ENCODE assay signal across 9 cellular contexts in genomic region chr9:26975728-26976707, GRCh38. TPM values are rescaled to one million over a fixed set of nuclear protein-coding genes. Genes with fewer than 3 reads are reported as not detected.
DNase-seq lines count a peak whose midpoint lies in the region; ATAC-seq, FAIRE-seq and TF ChIP-seq lines count a peak whose summit lies in the region.
"Had no signal": no experiment of that assay in that cellular context is flagged by ENCODE, and none has a peak within 500 bp of the region (broad histone marks: within the 10 kb centered on the region; RNA-seq: fewer than 3 reads in every experiment).

No MANE protein-coding gene starts in this region.

- H3K4me2 ChIP-seq in H1 (ENCODE audit: insufficient read depth in 1 of 2, low read depth in 2 of 2, low read length in 2 of 2), result peak overlapping the region; percentile 82 to 83
- H3K4me2 ChIP-seq: BLaER1 treated with 17β-estradiol and CSF1 and Interleukin-3, amounts not matched to agents 10 nM and 100 nM had no signal

- TF ChIP-seq POLR2A in H1 (IDR thresholded peaks at IDR 0.05; ENCODE audit: control extremely low read depth in 1 of 2, low read depth in 2 of 2, low read length in 2 of 2), result peak; percentile 55 to 90

- H3K23me2 ChIP-seq in H1 (ENCODE audit: low read depth, low read length), result peaks cover 4% of the 10 kb centered on the region

- no peak for ATAC-seq in GM19035 (IDR thresholded peaks at IDR 0.05; ENCODE audit: unreplicated experiment)
- no peak for ATAC-seq in GM18517 (IDR thresholded peaks at IDR 0.05; ENCODE audit: unreplicated experiment)

- 5% methylated on average over 18 of the region's 18 CpGs; no CpG with 5 or more reads in 1 of the 2 experiments for WGBS in H1 (ENCODE audit: extremely low coverage in 1 of 2, insufficient coverage in 1 of 2, insufficient read length in 1 of 2, insufficient replicate concordance in 2 of 2, low coverage in 1 of 2, low lambda C conversion rate in 2 of 2, missing lambda C conversion rate in 1 of 2), 2 experiments

- no peak overlapping the region for H3K23ac ChIP-seq in H1 (ENCODE audit: insufficient read length)

- peak overlapping the region; percentile 98 for H3K27ac ChIP-seq in H1 (ENCODE audit: low read depth, low read length)
- H3K27ac ChIP-seq: BLaER1 treated with 17β-estradiol and CSF1 and Interleukin-3, amounts not matched to agents 10 nM and 100 nM had no signal

- peaks cover 0 to 19% (median 9%) of the 10 kb centered on the region in 4 experiments; a peak in 5 of 7 replicates for H3K4me1 ChIP-seq in H1 (replicated peaks in 1 of 4; ENCODE audit: control insufficient read depth in 3 of 4, insufficient read depth in 4 of 4, low read length in 3 of 4)
- H3K4me1 ChIP-seq: BLaER1 treated with 17β-estradiol and CSF1 and Interleukin-3, amounts not matched to agents 10 nM and 100 nM had no signal

- H2BK15ac ChIP-seq in H1 (ENCODE audit: low read length), result no peak overlapping the region

- H3K14ac ChIP-seq in H1 (ENCODE audit: insufficient read length), result no peak overlapping the region

- no peaks in the 10 kb centered on the region for H4K20me1 ChIP-seq in H1 (replicated peaks in 1 of 2; ENCODE audit: control insufficient read depth in 1 of 2, insufficient read depth in 2 of 2, low read length in 2 of 2)
- H4K20me1 ChIP-seq: BLaER1 treated with 17β-estradiol and CSF1 and Interleukin-3, amounts not matched to agents 10 nM and 100 nM had no signal

- H3K36me3 ChIP-seq in H1 (ENCODE audit: control insufficient read depth in 2 of 4, insufficient read depth in 4 of 4, low read length in 3 of 4), result peaks cover 0 to 2% (median 0%) of the 10 kb centered on the region in 4 experiments; a peak in 2 of 8 replicates
- H3K36me3 ChIP-seq: BLaER1 treated with 17β-estradiol and CSF1 and Interleukin-3, amounts not matched to agents 10 nM and 100 nM had no signal

- H3K9ac ChIP-seq in H1 (replicated peaks in 1 of 4; ENCODE audit: extremely low read depth in 1 of 4, low read depth in 3 of 4, low read length in 3 of 4), result peak overlapping the region; percentile 79 to 95 (median 88)
- H3K9ac ChIP-seq: BLaER1 treated with 17β-estradiol and CSF1 and Interleukin-3, amounts not matched to agents 10 nM and 100 nM had no signal

- POLR2A ChIA-PET in H1 (lab: Charles Lee; ENCODE audit: partially characterized antibody), result interaction anchor here (0.6 to 4.4 kb wide), 16 partner anchors 18 to 1759 kb away, joined by 3 to 39 read pairs (median 4); partner anchors contain the start of genes CAAP1, IFT74 and PLAA

- peak overlapping the region; percentile 89 for H2BK120ac ChIP-seq in H1 (replicated peaks; ENCODE audit: low read depth, low read length)

- peak in 1 of 2 experiments; percentile 4; a peak in 1 of 3 replicates for TF ChIP-seq EP300 in H1 (IDR thresholded peaks at IDR 0.05; ENCODE audit: borderline replicate concordance in 1 of 2, low read depth in 2 of 2, low read length in 2 of 2)

- H3K9me3 ChIP-seq in H1 (ENCODE audit: insufficient read depth in 2 of 2, low read depth in 1 of 2, low read length in 1 of 2), result no peaks in the 10 kb centered on the region
- H3K9me3 ChIP-seq: BLaER1 treated with 17β-estradiol and CSF1 and Interleukin-3, amounts not matched to agents 10 nM and 100 nM had no signal

- H3K18ac ChIP-seq in H1 (ENCODE audit: extremely low read depth, low read length), result peak overlapping the region; percentile 84

- H2BK5ac ChIP-seq in H1 (ENCODE audit: low read depth, low read length), result peak overlapping the region; percentile 89

- peak overlapping the region; percentile 6 for H3K4ac ChIP-seq in H1 (replicated peaks; ENCODE audit: insufficient read length, low read depth, low read length)

- H3K27me3 ChIP-seq in H1 (replicated peaks in 1 of 4; ENCODE audit: control insufficient read depth in 3 of 4, extremely low read depth in 1 of 4, insufficient read depth in 3 of 4, low read length in 3 of 4), result no peaks in the 10 kb centered on the region
- H3K27me3 ChIP-seq: BLaER1 treated with 17β-estradiol and CSF1 and Interleukin-3, amounts not matched to agents 10 nM and 100 nM had no signal

- peak overlapping the region; percentile 49 for H3K56ac ChIP-seq in H1 (replicated peaks; ENCODE audit: insufficient read length, low read depth, low read length)

- no peak overlapping the region for H2AFZ ChIP-seq in H1 (ENCODE audit: low read length)

- no peaks in the 10 kb centered on the region for H3K79me1 ChIP-seq in H1 (ENCODE audit: low read depth, low read length)

- DNase-seq in NCI-H2081 (lab: John Stamatoyannopoulos, UW) (peak; percentile 17 to 47), NCI-H2081 treated with DMSO at 0.1 percent for 48 hours (lab: John Stamatoyannopoulos, UW) (no peak), NCI-H1092 treated with DMSO at 0.1 percent for 48 hours (lab: John Stamatoyannopoulos, UW) (peak; percentile 43), H1 (ENCODE audit: low read depth in 1 of 2, low spot score in 2 of 2) (peak; percentile 74 to 76), mucosa of gallbladder (ENCODE audit: low spot score) (peak; percentile 23), cortex of kidney (lab: John Stamatoyannopoulos, UW) (no peak)

- H3K4me3 ChIP-seq in H1 (ENCODE audit: extremely low read depth in 1 of 4, insufficient read depth in 2 of 4, low read depth in 3 of 4, low read length in 4 of 4), result peak overlapping the region; percentile 19 to 54 (median 38); a peak in 6 of 8 replicates
- H3K4me3 ChIP-seq: BLaER1 treated with 17β-estradiol and CSF1 and Interleukin-3, amounts not matched to agents 10 nM and 100 nM had no signal

- H2BK12ac ChIP-seq in H1 (ENCODE audit: low read depth, low read length), result peak overlapping the region; percentile 98

- H4K8ac ChIP-seq in H1 (ENCODE audit: extremely low read depth, insufficient read depth, low read length), result peak overlapping the region; percentile 93; the same call in 1 of the 2 replicates

- FAIRE-seq in H1 (lab: Jason Lieb, UNC), result peak; percentile 95

- H2BK20ac ChIP-seq in H1 (ENCODE audit: low read length), result peak overlapping the region; percentile 57; the same call in 1 of the 2 replicates

- H3K79me2 ChIP-seq in H1 (ENCODE audit: control insufficient read depth in 1 of 2, insufficient read depth in 2 of 2, low read length in 2 of 2), result no peaks in the 10 kb centered on the region

- TF ChIP-seq CTCF in H1 (IDR thresholded peaks at IDR 0.05; ENCODE audit: control extremely low read depth in 1 of 3, insufficient read depth in 1 of 3, low read depth in 1 of 3, low read length in 3 of 3), result peak; percentile 32 to 80 (median 65)

- peak; percentile 86 for TF ChIP-seq RAD21 in H1 (IDR thresholded peaks at IDR 0.05 in 1 of 2, conservative IDR thresholded peaks at IDR 0.05 in 1 of 2; ENCODE audit: low read depth in 2 of 2, low read length in 2 of 2)

- H4K5ac ChIP-seq in H1 (ENCODE audit: insufficient read length, low read depth, low read length), result peak overlapping the region; percentile 96

- peak overlapping the region; percentile 98 for H4K91ac ChIP-seq in H1 (replicated peaks; ENCODE audit: insufficient read length, low read length)

- H2AK5ac ChIP-seq in H1 (ENCODE audit: low read depth, low read length), result peak overlapping the region; percentile 88; the same call in 1 of the 2 replicates

- CTCF ChIA-PET in H1 (lab: Charles Lee; ENCODE audit: partially characterized antibody), result interaction anchor here (0.7 to 3.3 kb wide), 24 partner anchors 12 to 567 kb away, joined by 3 to 23 read pairs (median 4); partner anchors contain the start of gene CAAP1

TF ChIP-seq in H1, 55 proteins besides CTCF, POLR2A, EP300 and RAD21 (continues in another document):
- TF ChIP-seq PHF8 (conservative IDR thresholded peaks at IDR 0.05; ENCODE audit: low read depth, low read length) (peak; percentile 52; the same call in 1 of the 2 replicates), HDAC6 (IDR thresholded peaks at IDR 0.05; ENCODE audit: low read depth, low read length) (no peak), USF2 (IDR thresholded peaks at IDR 0.05; ENCODE audit: low read length) (peak; percentile 41; the same call in 1 of the 2 replicates)

RNA-seq across cellular contexts. Expression of gene IFT74, which starts 19.8 kb away (rescaled TPM):
- total RNA-seq in H1 (2021; fragmentation: NEBNext Ultra II Directional; extraction: Animal tissue kit (Norgen Biotek cat#: 25700)), result 17.2 and 17.8 TPM in 2 replicates
- 4.1 and 4.4 TPM in 2 replicates for polyA plus RNA-seq in H1 (2011; rRNA removed)
- 8.4 TPM for polyA plus RNA-seq in H1 (2011; cell fraction: cytosol; rRNA removed)
- 5.7 TPM for polyA plus RNA-seq in H1 (2011; cell fraction: nucleus; rRNA removed)
- 11.7 to 17.6 TPM (median 13.9 TPM) in 4 replicates for polyA plus RNA-seq in H1 (2012, experiment 1 of 2)
- polyA plus RNA-seq in H1 (2012, experiment 2 of 2), result 1.1 TPM
- polyA plus RNA-seq in H1 (2013, experiment 1 of 2), result 13.5 TPM
- polyA plus RNA-seq in H1 (2013, experiment 2 of 2), result 14.1 TPM
- polyA minus RNA-seq in H1 (2011; rRNA and poly(A)+ RNA removed), result 11.5 and 12.7 TPM in 2 replicates
- 15.6 TPM for polyA minus RNA-seq in H1 (2011; cell fraction: cytosol; rRNA and poly(A)+ RNA removed)
- polyA minus RNA-seq in H1 (2011; cell fraction: nucleus; rRNA and poly(A)+ RNA removed), result 41.8 TPM
- total RNA-seq in mucosa of gallbladder, result 19.9 TPM

RNA-seq across cellular contexts. Expression of gene PLAA, which starts 29.0 kb away (rescaled TPM):
- total RNA-seq in H1 (2021; fragmentation: NEBNext Ultra II Directional; extraction: Animal tissue kit (Norgen Biotek cat#: 25700)), result 64.2 and 64.5 TPM in 2 replicates
- 19.2 and 20.1 TPM in 2 replicates for polyA plus RNA-seq in H1 (2011; rRNA removed)
- 28.1 TPM for polyA plus RNA-seq in H1 (2011; cell fraction: cytosol; rRNA removed)
- 20.7 TPM for polyA plus RNA-seq in H1 (2011; cell fraction: nucleus; rRNA removed)
- polyA plus RNA-seq in H1 (2012, experiment 1 of 2), result 39.5 to 62.0 TPM (median 44.3 TPM) in 4 replicates
- polyA plus RNA-seq in H1 (2012, experiment 2 of 2), result 5.3 TPM
- 31.9 TPM for polyA plus RNA-seq in H1 (2013, experiment 1 of 2)
- 32.4 TPM for polyA plus RNA-seq in H1 (2013, experiment 2 of 2)
- 38.6 and 54.1 TPM in 2 replicates for polyA minus RNA-seq in H1 (2011; rRNA and poly(A)+ RNA removed)
- 37.7 TPM for polyA minus RNA-seq in H1 (2011; cell fraction: cytosol; rRNA and poly(A)+ RNA removed)
- polyA minus RNA-seq in H1 (2011; cell fraction: nucleus; rRNA and poly(A)+ RNA removed), result 53.0 TPM
- 23.6 TPM for total RNA-seq in mucosa of gallbladder

RNA-seq across cellular contexts. Expression of gene LRRC19, which starts 29.5 kb away (rescaled TPM):
- total RNA-seq in H1 (2021; fragmentation: NEBNext Ultra II Directional; extraction: Animal tissue kit (Norgen Biotek cat#: 25700)), result not detected in 2 replicates
- polyA plus RNA-seq in H1 (2011; rRNA removed), result not detected in 2 replicates
- polyA plus RNA-seq in H1 (2011; cell fraction: cytosol; rRNA removed), result not detected
- not detected for polyA plus RNA-seq in H1 (2011; cell fraction: nucleus; rRNA removed)
- polyA plus RNA-seq in H1 (2012, experiment 1 of 2), result 0.07 TPM in 1 of 4 replicates, not detected in the others
- not detected for polyA plus RNA-seq in H1 (2012, experiment 2 of 2)
- polyA plus RNA-seq in H1 (2013, experiment 1 of 2), result not detected
- polyA plus RNA-seq in H1 (2013, experiment 2 of 2), result not detected
- not detected in 2 replicates for polyA minus RNA-seq in H1 (2011; rRNA and poly(A)+ RNA removed)
- not detected for polyA minus RNA-seq in H1 (2011; cell fraction: cytosol; rRNA and poly(A)+ RNA removed)
- polyA minus RNA-seq in H1 (2011; cell fraction: nucleus; rRNA and poly(A)+ RNA removed), result not detected
- 16.7 TPM for total RNA-seq in mucosa of gallbladder

Comparison
In these comparisons a context has a peak if more than half of its experiments do, and no peak if none do; other contexts are left out.
1. DNase-seq: peak in NCI-H2081 (2 of 2), NCI-H1092 treated with DMSO at 0.1 percent for 48 hours (single experiment), H1 (2 of 2) and mucosa of gallbladder (single experiment); none in NCI-H2081 treated with DMSO at 0.1 percent for 48 hours (single experiment) and cortex of kidney (single experiment).
2. RNA of gene LRRC19, which starts 29.5 kb away (total RNA-seq): 16.7 TPM in mucosa of gallbladder (single experiment); not detected in H1; every median in the first group is over 10 times any median in the second.